Comparison of ENCODE assay signal across 8 cellular contexts in the genomic region with DNA sequence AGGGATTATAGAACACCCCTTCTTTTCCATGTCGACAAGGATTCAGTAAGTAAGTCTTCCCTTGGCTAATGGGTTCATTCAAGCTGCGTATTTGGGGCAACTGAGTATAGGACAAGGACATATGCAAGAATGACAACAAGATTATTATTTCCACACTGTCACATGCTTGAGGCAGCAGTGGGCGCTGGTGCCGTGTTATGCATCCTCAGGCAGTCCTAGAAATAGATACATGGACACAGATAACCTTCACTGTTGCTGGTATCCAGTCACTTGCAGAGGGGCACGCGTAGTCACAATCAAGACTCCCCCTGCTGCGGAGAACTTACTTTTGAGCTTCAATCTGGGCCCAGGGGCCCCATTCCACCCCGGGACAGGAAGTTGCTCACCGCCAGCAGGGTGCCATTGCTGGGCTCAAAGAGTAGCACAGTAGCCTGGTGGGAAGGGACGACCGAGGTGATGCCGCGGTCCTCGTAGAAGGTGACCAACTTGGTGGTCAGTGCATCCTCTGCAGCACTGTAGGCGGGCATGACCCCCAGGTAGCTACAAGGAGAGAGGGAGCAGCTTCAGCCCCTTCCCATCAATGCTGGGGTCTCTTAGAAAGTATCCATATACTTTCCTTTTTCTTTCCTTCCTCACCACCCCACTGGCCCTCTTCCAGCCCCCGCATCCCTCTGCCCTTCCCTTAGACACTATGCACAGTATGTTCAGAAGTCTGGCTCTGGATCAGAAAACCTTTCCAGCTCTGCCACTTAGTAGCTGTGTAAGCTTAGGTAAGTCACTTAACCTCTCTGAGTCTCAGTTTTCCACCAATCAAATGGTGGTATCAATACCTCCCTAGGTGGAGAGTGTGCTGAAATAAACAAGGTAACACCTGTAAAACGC. TPM values are rescaled to one million over a fixed set of nuclear protein-coding genes. Genes with fewer than 3 reads are reported as not detected.
DNase-seq lines count a peak whose midpoint lies in the region; ATAC-seq and TF ChIP-seq lines count a peak whose summit lies in the region.

No MANE protein-coding gene starts in this region.

- intact Hi-C loops in OCI-LY7 (cut with micrococcal nuclease; ENCODE audit: unreplicated experiment) (loop anchor here (5.0 to 10.0 kb wide), 2 partner anchors 90 to 278 kb away; no protein-coding TSS in a partner anchor), thyroid gland (cut with DNase I) (no loop called here)

- TF ChIP-seq CTCF in OCI-LY7 (conservative IDR thresholded peaks at IDR 0.05; ENCODE audit: low read length) (no peak), glutamatergic neuron (IDR thresholded peaks at IDR 0.05; ENCODE audit: partially characterized antibody, unreplicated experiment) (no peak), osteocyte (IDR thresholded peaks at IDR 0.05) (no peak), thyroid gland (IDR thresholded peaks at IDR 0.05) (no peak)

- H2AFZ ChIP-seq in OCI-LY7 (ENCODE audit: low read length), result no peak overlapping the region; the same call in 1 of the 2 replicates

- H3K4me1 Mint-ChIP-seq in glutamatergic neuron (ENCODE audit: low read depth, unreplicated experiment), result no peaks in the 10 kb centered on the region
- H3K4me1 Mint-ChIP-seq in osteocyte (ENCODE audit: unreplicated experiment), result peaks cover 5% of the 10 kb centered on the region

- no peaks in the 10 kb centered on the region for H3K9me2 ChIP-seq in OCI-LY7 (ENCODE audit: insufficient read depth, low read length)

- H3K27ac Mint-ChIP-seq in glutamatergic neuron (ENCODE audit: unreplicated experiment) (no peak overlapping the region), osteocyte (ENCODE audit: unreplicated experiment) (no peak overlapping the region)

- H3K79me2 ChIP-seq in OCI-LY7 (ENCODE audit: insufficient read depth, low read depth, low read length), result no peaks in the 10 kb centered on the region

- no peak for ATAC-seq in HG03139 (IDR thresholded peaks at IDR 0.05; ENCODE audit: unreplicated experiment)

- H3K9me3 Mint-ChIP-seq in glutamatergic neuron (ENCODE audit: unreplicated experiment) (no peaks in the 10 kb centered on the region), osteocyte (ENCODE audit: unreplicated experiment) (no peaks in the 10 kb centered on the region)

- no TSS peak for BruUV-seq in OCI-LY7 (replicated peaks; lab: Mats Ljungman, UMichigan)

- H3K27ac ChIP-seq in OCI-LY7 (ENCODE audit: low read depth, low read length, poor library complexity, severe bottlenecking) (no peak overlapping the region), thyroid gland (no peak overlapping the region)

- DNase-seq in OCI-LY7 (ENCODE audit: low spot score) (no peak), glutamatergic neuron (no peak), osteocyte (ENCODE audit: extremely low spot score, unreplicated experiment) (peak; percentile 69), SK-N-DZ (ENCODE audit: low spot score) (no peak), thyroid gland (no peak), NCI-H187 (lab: John Stamatoyannopoulos, UW) (no peak)

- peaks cover 23% of the 10 kb centered on the region for H3K4me1 ChIP-seq in OCI-LY7 (ENCODE audit: insufficient read depth, low read length, poor library complexity, severe bottlenecking)
- H3K4me1 ChIP-seq in thyroid gland, result peaks cover 0 to 6% of the 10 kb centered on the region in 2 donors

- H3K4me2 ChIP-seq in OCI-LY7 (ENCODE audit: low read length), result peak overlapping the region; percentile 79

- WGBS in thyroid gland, 2 donors, result 74 to 81% methylated on average over 17 of the region's 17 CpGs

- H3K36me3 Mint-ChIP-seq in glutamatergic neuron (ENCODE audit: unreplicated experiment), result no peaks in the 10 kb centered on the region
- H3K36me3 Mint-ChIP-seq in osteocyte (ENCODE audit: unreplicated experiment), result no peaks in the 10 kb centered on the region

- POLR2A ChIA-PET in OCI-LY7 (lab: Charles Lee), result no interaction called here

- H3K36me3 ChIP-seq in OCI-LY7 (ENCODE audit: insufficient read depth, low read length), result no peaks in the 10 kb centered on the region
- no peaks in the 10 kb centered on the region for H3K36me3 ChIP-seq in thyroid gland

- CTCF ChIA-PET in OCI-LY7 (lab: Charles Lee; ENCODE audit: unreplicated experiment), result no interaction called here

- H3K27me3 Mint-ChIP-seq in glutamatergic neuron (ENCODE audit: unreplicated experiment) (no peaks in the 10 kb centered on the region), osteocyte (ENCODE audit: unreplicated experiment) (peaks cover 84% of the 10 kb centered on the region)

- no peak for TF ChIP-seq POLR2A in thyroid gland (IDR thresholded peaks at IDR 0.05)

- H3K4me3 Mint-ChIP-seq in glutamatergic neuron (ENCODE audit: unreplicated experiment) (peak overlapping the region; percentile 79), osteocyte (ENCODE audit: unreplicated experiment) (no peak overlapping the region)

- H3K4me3 ChIP-seq in GM08714 (ENCODE audit: low read length) (peak overlapping the region; percentile 48; the same call in 1 of the 2 replicates), OCI-LY7 (ENCODE audit: low read depth, low read length, poor library complexity, severe bottlenecking) (peak overlapping the region; percentile 54), thyroid gland (replicated peaks in 1 of 3) (no peak overlapping the region)

- H3K27me3 ChIP-seq in thyroid gland, result no peaks in the 10 kb centered on the region

- no peaks in the 10 kb centered on the region for H3K9me3 ChIP-seq in OCI-LY7 (ENCODE audit: low read length)
- no peaks in the 10 kb centered on the region for H3K9me3 ChIP-seq in thyroid gland

- H4K20me1 ChIP-seq in OCI-LY7 (ENCODE audit: insufficient read depth, low read length), result no peaks in the 10 kb centered on the region

RNA-seq across cellular contexts. Expression of gene CRYM, which starts 0.8 kb away (rescaled TPM):
- 0.18 and 0.28 TPM in 2 replicates for total RNA-seq in OCI-LY7 (2014; rRNA removed; shearing (Covaris generic))
- total RNA-seq in OCI-LY7 (2022), result 0.23 and 0.70 TPM in 2 replicates
- total RNA-seq in glutamatergic neuron (ENCODE audit: unreplicated experiment), result not detected
- total RNA-seq in osteocyte, result not detected in 2 replicates
- 0.45 TPM in 1 of 2 replicates, not detected in the other for polyA plus RNA-seq in SK-N-DZ (2014; cell fraction: cytosol; rRNA removed)
- not detected in 2 replicates for polyA plus RNA-seq in SK-N-DZ (2014; cell fraction: nucleus; rRNA removed)
- total RNA-seq in thyroid gland, result under 1 TPM in 1 of 4 donors, not detected in 3; 0.81 TPM

RNA-seq across cellular contexts. Expression of gene ANKS4B, which starts 43.8 kb away (rescaled TPM):
- not detected in 2 replicates for total RNA-seq in OCI-LY7 (2014; rRNA removed; shearing (Covaris generic))
- total RNA-seq in OCI-LY7 (2022) (not detected in 2 replicates), glutamatergic neuron (ENCODE audit: unreplicated experiment) (not detected), osteocyte (not detected in 2 replicates), thyroid gland (not detected)
- not detected in 2 replicates for polyA plus RNA-seq in SK-N-DZ (2014; cell fraction: cytosol; rRNA removed)
- polyA plus RNA-seq in SK-N-DZ (2014; cell fraction: nucleus; rRNA removed), result not detected in 2 replicates

Comparison
In these comparisons a context has a peak if more than half of its experiments do, and no peak if none do; other contexts are left out.
1. H3K4me3 ChIP-seq: peak in GM08714 (single experiment) and OCI-LY7 (single experiment); none in thyroid gland (0 of 3).